In the genomic region with DNA sequence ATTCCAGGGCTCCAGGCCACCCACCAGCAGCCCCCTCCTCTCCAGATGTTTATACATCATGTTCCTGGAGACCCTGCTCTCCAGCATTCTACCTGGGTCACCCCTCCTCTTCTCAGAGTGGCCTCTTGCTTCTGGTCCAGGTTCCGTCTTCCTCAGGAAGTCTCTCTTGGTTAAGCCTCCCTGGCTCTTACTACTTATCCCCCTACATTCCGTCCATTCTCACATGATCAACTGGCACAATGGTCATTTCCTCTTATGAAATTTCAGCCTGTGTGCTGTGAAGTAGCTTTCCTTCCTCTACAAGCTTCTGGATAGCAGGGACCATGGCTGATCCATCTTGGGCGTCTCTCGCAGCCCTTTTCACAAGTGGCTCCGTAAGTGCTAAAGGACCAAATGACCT, we compare ENCODE assay signal across 14 cellular contexts. TPM values are rescaled to one million over a fixed set of nuclear protein-coding genes. Genes with fewer than 3 reads are reported as not detected.
DNase-seq lines count a peak whose midpoint lies in the region; FAIRE-seq and TF ChIP-seq lines count a peak whose summit lies in the region.
"Had no signal": no experiment of that assay in that cellular context is flagged by ENCODE, and none has a peak within 500 bp of the region (broad histone marks: within the 10 kb centered on the region; RNA-seq: fewer than 3 reads in every experiment).

No MANE protein-coding gene starts in this region.

- H3K9me3 ChIP-seq in HUES64 (ENCODE audit: insufficient read depth, low read depth, low read length) (no peaks in the 10 kb centered on the region), small intestine (ENCODE audit: control insufficient read depth, low read depth) (no peaks in the 10 kb centered on the region)
- H3K9me3 ChIP-seq: testis had no signal

- H3K36me3 Mint-ChIP-seq in neural crest cell (ENCODE audit: low read depth) = no peaks in the 10 kb centered on the region
- H3K36me3 Mint-ChIP-seq: T-cell had no signal

- peak overlapping the region; percentile 2 for H3K27ac Mint-ChIP-seq in neural crest cell (ENCODE audit: unreplicated experiment)
- H3K27ac Mint-ChIP-seq: dendritic cell treated with granulocyte-macrophage colony-stimulating factor and Interleukin-4, amounts not matched to agents 40 ng/mL and 50 ng/mL, for 4 days; T-cell had no signal

- H3K4me3 ChIP-seq in HUES64 (ENCODE audit: low read length) (no peak overlapping the region), fibroblast of mammary gland (ENCODE audit: control insufficient read depth, low read depth, low read length) (no peak overlapping the region), small intestine (ENCODE audit: low read depth in 1 of 2, low read length in 2 of 2) (no peak overlapping the region)
- H3K4me3 ChIP-seq: testis had no signal

- H3K4me3 Mint-ChIP-seq in neural crest cell = peak overlapping the region; percentile 41
- H3K4me3 Mint-ChIP-seq: dendritic cell treated with granulocyte-macrophage colony-stimulating factor and Interleukin-4, amounts not matched to agents 40 ng/mL and 50 ng/mL, for 4 days; T-cell had no signal

- H3K4me1 Mint-ChIP-seq in neural crest cell = peaks cover 64% of the 10 kb centered on the region

- H3K27me3 Mint-ChIP-seq in neural crest cell (ENCODE audit: low read depth) = no peaks in the 10 kb centered on the region
- H3K27me3 Mint-ChIP-seq: T-cell had no signal

- no peak for TF ChIP-seq CTCF in fibroblast of mammary gland (conservative IDR thresholded peaks at IDR 0.05; ENCODE audit: control insufficient read depth, insufficient read depth, low read depth, low read length)
- no peak for TF ChIP-seq CTCF in neural crest cell (conservative IDR thresholded peaks at IDR 0.05)

- H3K9me3 Mint-ChIP-seq in neural crest cell = no peaks in the 10 kb centered on the region
- H3K9me3 Mint-ChIP-seq: dendritic cell treated with granulocyte-macrophage colony-stimulating factor and Interleukin-4, amounts not matched to agents 40 ng/mL and 50 ng/mL, for 4 days; T-cell had no signal

- no peak for FAIRE-seq in frontal cortex (lab: Jason Lieb, UNC)
- FAIRE-seq in small intestine (lab: Jason Lieb, UNC) = no peak

- H3K27ac ChIP-seq in HUES64 (ENCODE audit: low read depth, low read length) = peak overlapping the region; percentile 66; the same call in 1 of the 2 replicates
- H3K27ac ChIP-seq in small intestine (ENCODE audit: low read depth in 1 of 2, low read length in 1 of 2) = no peak overlapping the region
- H3K27ac ChIP-seq: testis had no signal

- peaks cover 48% of the 10 kb centered on the region for H3K4me1 ChIP-seq in HUES64 (ENCODE audit: insufficient read depth, low read length)
- H3K4me1 ChIP-seq in small intestine (ENCODE audit: control insufficient read depth in 2 of 2, insufficient read depth in 1 of 2, low read depth in 1 of 2, low read length in 1 of 2) = no peaks in the 10 kb centered on the region

- DNase-seq in AG20443 (ENCODE audit: low spot score) (peak; percentile 38), fibroblast of mammary gland (ENCODE audit: low read depth) (peak; percentile 29), neural crest cell (ENCODE audit: low read depth, low spot score) (no peak), frontal cortex (ENCODE audit: low spot score in 2 of 2) (no peak), H4 (ENCODE audit: low spot score) (no peak), small intestine (no peak), NCI-H1436 (lab: John Stamatoyannopoulos, UW) (no peak)
- DNase-seq: Calu3, NCI-H2081 treated with DMSO at 0.1 percent for 48 hours, NCI-H82, T-cell had no signal

- H3K36me3 ChIP-seq in HUES64 (ENCODE audit: insufficient read depth, low read length) (no peaks in the 10 kb centered on the region), small intestine (ENCODE audit: control insufficient read depth in 2 of 2, insufficient read depth in 2 of 2, low read length in 2 of 2) (no peaks in the 10 kb centered on the region)

- 83% methylated on average over 5 of the region's 5 CpGs for whole genome bisulfite sequencing in HUES64
- 80 to 97% (median 84%) methylated on average over 5 of the region's 5 CpGs for WGBS in small intestine, 3 donors

- H3K9ac ChIP-seq in HUES64 (ENCODE audit: low read depth, low read length) = no peak overlapping the region

- H3K27me3 ChIP-seq in HUES64 (ENCODE audit: insufficient read depth, low read length) (no peaks in the 10 kb centered on the region), small intestine (ENCODE audit: control insufficient read depth in 2 of 2, insufficient read depth in 2 of 2, low read length in 2 of 2) (no peaks in the 10 kb centered on the region)
- H3K27me3 ChIP-seq: testis had no signal

RNA-seq across cellular contexts. Expression of a gene that starts 33.9 kb away (rescaled TPM):
- polyA plus RNA-seq in HUES64 (2013, experiment 1 of 2) = 10.7 TPM
- 15.3 TPM for polyA plus RNA-seq in HUES64 (2013, experiment 2 of 2)
- 23.8 and 24.7 TPM in 2 replicates for total RNA-seq in neural crest cell
- total RNA-seq in frontal cortex = 24.9 TPM
- total RNA-seq in H4 (2014; rRNA removed; shearing (Covaris generic)) = 11.8 and 17.6 TPM in 2 replicates
- 10 to 100 TPM in 1 of 3 donors, 1 to 10 TPM in 2; 3.5 to 21.8 (median 5.1) TPM for polyA plus RNA-seq in small intestine

Comparison
In these comparisons a context has a peak if more than half of its experiments do, and no peak if none do; other contexts are left out.
1. DNase-seq: peak in AG20443 (single experiment) and fibroblast of mammary gland (single experiment); none in neural crest cell (single experiment), frontal cortex (0 of 2), H4 (single experiment), small intestine (single experiment) and NCI-H1436 (single experiment).